In genomic region chr1:196209265-196209664, GRCh38 we compare ENCODE assay signal across 19 cellular contexts.
"Had no signal": no experiment of that assay in that cellular context is flagged by ENCODE, and none has a peak within 500 bp of the region (broad histone marks: within the 10 kb centered on the region; RNA-seq: fewer than 3 reads in every experiment).

No MANE protein-coding gene starts in this region.

- DNase-seq: activated CD4-positive, alpha-beta T cell treated with anti-CD3 and anti-CD28 coated beads, Interleukin-2, amount 50 U/mL, for 1 hour; activated naive CD4-positive, alpha-beta T cell; activated naive CD8-positive, alpha-beta T cell treated with anti-CD3 and anti-CD28 coated beads, Interleukin-2, amount 10 ng/mL, durations not matched to agents 7 days and 5 days; activated T-cell treated with anti-CD3 and anti-CD28 coated beads, Interleukin-2, amount 50 U/mL, for 24 hours; amniotic stem cell; cerebellar nuclear complex; foreskin keratinocyte; kidney; naive thymus-derived CD8-positive, alpha-beta T cell; retina; stimulated activated CD4-positive, alpha-beta T cell treated with anti-CD3 and anti-CD28 coated beads, Interleukin-2, amount 100 ng/mL, for 48 hours; stimulated activated CD8-positive, alpha-beta memory T cell treated with anti-CD3 and anti-CD28 coated beads, Interleukin-4, amount 100 ng/mL, for 48 hours; stimulated activated naive CD4-positive, alpha-beta T cell; upper lobe of left lung had no signal

- H3K4me2 ChIP-seq: neural progenitor cell had no signal

- H3K36me3 Mint-ChIP-seq: activated naive CD8-positive, alpha-beta T cell treated with anti-CD3 and anti-CD28 coated beads, Interleukin-2, amount 10 ng/mL, durations not matched to agents 7 days and 5 days; naive thymus-derived CD8-positive, alpha-beta T cell; neural progenitor cell had no signal

- H2AFZ ChIP-seq: neural progenitor cell had no signal

- H3K4me3 Mint-ChIP-seq: activated naive CD8-positive, alpha-beta T cell treated with anti-CD3 and anti-CD28 coated beads, Interleukin-2, amount 10 ng/mL, durations not matched to agents 7 days and 5 days; activated T-cell treated with anti-CD3 and anti-CD28 coated beads, Interleukin-2, amount 50 U/mL, for 24 hours; naive thymus-derived CD8-positive, alpha-beta T cell; neural progenitor cell had no signal

- H3K4me1 ChIP-seq: esophagus muscularis mucosa, foreskin keratinocyte, neural progenitor cell, upper lobe of left lung had no signal

- H3K36me3 ChIP-seq: esophagus muscularis mucosa, neural progenitor cell, upper lobe of left lung had no signal

- H3K9me3 Mint-ChIP-seq: activated naive CD8-positive, alpha-beta T cell treated with anti-CD3 and anti-CD28 coated beads, Interleukin-2, amount 10 ng/mL, durations not matched to agents 7 days and 5 days; activated T-cell treated with anti-CD3 and anti-CD28 coated beads, Interleukin-2, amount 50 U/mL, for 24 hours; activated T-helper 2 cell treated with anti-CD3 and anti-CD28 coated beads, Interferon-gamma antibody, Interleukin-2, Interleukin-4, amounts not matched to agents 10 μg/mL and 5 μg/mL and 100 μg/mL, durations not matched to agents 14 hours and 24 hours and 36 hours; neural progenitor cell had no signal

- H3K27me3 ChIP-seq: esophagus muscularis mucosa, foreskin keratinocyte, neural progenitor cell, upper lobe of left lung had no signal

- H3K4me1 Mint-ChIP-seq: activated naive CD8-positive, alpha-beta T cell treated with anti-CD3 and anti-CD28 coated beads, Interleukin-2, amount 10 ng/mL, durations not matched to agents 7 days and 5 days; naive thymus-derived CD8-positive, alpha-beta T cell; neural progenitor cell had no signal

- H3K27me3 Mint-ChIP-seq: activated naive CD8-positive, alpha-beta T cell treated with anti-CD3 and anti-CD28 coated beads, Interleukin-2, amount 10 ng/mL, durations not matched to agents 7 days and 5 days had no signal

- H3K9ac ChIP-seq: neural progenitor cell had no signal

- H3K27ac Mint-ChIP-seq: activated naive CD8-positive, alpha-beta T cell treated with anti-CD3 and anti-CD28 coated beads, Interleukin-2, amount 10 ng/mL, durations not matched to agents 7 days and 5 days; activated T-cell treated with anti-CD3 and anti-CD28 coated beads, Interleukin-2, amount 50 U/mL, for 24 hours; activated T-helper 2 cell treated with anti-CD3 and anti-CD28 coated beads, Interferon-gamma antibody, Interleukin-2, Interleukin-4, amounts not matched to agents 10 μg/mL and 5 μg/mL and 100 μg/mL, durations not matched to agents 14 hours and 24 hours and 36 hours; naive thymus-derived CD8-positive, alpha-beta T cell; neural progenitor cell had no signal

- H3K27ac ChIP-seq: coronary artery, esophagus muscularis mucosa, foreskin keratinocyte, neural progenitor cell, upper lobe of left lung, VCaP had no signal

- H3K9me3 ChIP-seq: esophagus muscularis mucosa, upper lobe of left lung had no signal

- H3K4me3 ChIP-seq: coronary artery, esophagus muscularis mucosa, neural progenitor cell, upper lobe of left lung had no signal
